In the genomic region with DNA sequence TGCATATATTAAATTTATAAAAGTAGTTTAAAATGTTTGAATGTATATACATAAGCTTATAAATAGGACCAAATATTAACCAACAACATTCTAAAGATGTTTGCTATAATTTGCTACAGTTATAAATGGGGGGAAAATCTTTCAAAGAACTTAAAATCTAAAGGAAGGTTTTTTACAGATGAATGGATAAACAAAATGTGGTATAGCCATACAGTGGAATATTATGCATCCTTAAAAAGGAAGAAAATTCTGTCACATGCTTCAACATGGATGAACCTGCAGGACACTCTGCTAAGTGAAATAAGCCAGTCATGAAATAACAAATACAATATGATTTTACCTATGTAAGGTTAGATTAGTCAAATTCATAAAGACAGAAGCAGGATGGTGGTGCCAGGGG, we compare ENCODE assay signal across 23 cellular contexts.
DNase-seq lines count a peak whose midpoint lies in the region; ATAC-seq, FAIRE-seq and TF ChIP-seq lines count a peak whose summit lies in the region.
"Had no signal": no experiment of that assay in that cellular context is flagged by ENCODE, and none has a peak within 500 bp of the region (broad histone marks: within the 10 kb centered on the region; RNA-seq: fewer than 3 reads in every experiment).

No MANE protein-coding gene starts in this region.

- H4K5ac ChIP-seq in H1 (ENCODE audit: insufficient read length, low read depth, low read length): no peak overlapping the region

- POLR2A ChIA-PET in A549 (lab: Yijun Ruan, JAX) (no interaction called here), H1 (lab: Charles Lee; ENCODE audit: partially characterized antibody) (no interaction called here)

- no peaks in the 10 kb centered on the region for H3K27me3 ChIP-seq in H1 (replicated peaks in 1 of 4; ENCODE audit: control insufficient read depth in 3 of 4, extremely low read depth in 1 of 4, insufficient read depth in 3 of 4, low read length in 3 of 4)
- H3K27me3 ChIP-seq: BE2C, BLaER1 had no signal

- no peaks in the 10 kb centered on the region for H3K36me3 ChIP-seq in H1 (ENCODE audit: control insufficient read depth in 2 of 4, insufficient read depth in 4 of 4, low read length in 3 of 4)
- H3K36me3 ChIP-seq: BE2C, BLaER1 had no signal

- H3K4me1 Mint-ChIP-seq in natural killer cell treated with Interleukin-12 subunit alpha and Interleukin-12 subunit beta and Interleukin-15 and Interleukin-18, amount 100 ng/mL, for 72 hours (ENCODE audit: low read depth in 2 of 2): no peaks in the 10 kb centered on the region
- H3K4me1 Mint-ChIP-seq: CD14-positive monocyte; CD4-positive, alpha-beta memory T cell; CD4-positive, CD25-positive, alpha-beta regulatory T cell; CD8-positive, alpha-beta memory T cell had no signal

- TF ChIP-seq EP300 in A549 (IDR thresholded peaks at IDR 0.05) (no peak), H1 (IDR thresholded peaks at IDR 0.05; ENCODE audit: borderline replicate concordance in 1 of 2, low read depth in 2 of 2, low read length in 2 of 2) (no peak)

- H3K36me3 Mint-ChIP-seq in natural killer cell treated with Interleukin-12 subunit alpha and Interleukin-12 subunit beta and Interleukin-15 and Interleukin-18, amount 100 ng/mL, for 72 hours: no peaks in the 10 kb centered on the region
- H3K36me3 Mint-ChIP-seq: CD14-positive monocyte; CD4-positive, alpha-beta memory T cell; CD4-positive, CD25-positive, alpha-beta regulatory T cell; CD8-positive, alpha-beta memory T cell had no signal

- ATAC-seq in A549: no peak
- ATAC-seq in natural killer cell treated with Interleukin-12 subunit alpha and Interleukin-12 subunit beta and Interleukin-15 and Interleukin-18, amount 100 ng/mL, for 72 hours: no peak

- H3K27ac Mint-ChIP-seq in natural killer cell treated with Interleukin-12 subunit alpha and Interleukin-12 subunit beta and Interleukin-15 and Interleukin-18, amount 100 ng/mL, for 72 hours: no peak overlapping the region
- H3K27ac Mint-ChIP-seq: CD14-positive monocyte; CD4-positive, alpha-beta memory T cell; CD4-positive, CD25-positive, alpha-beta regulatory T cell had no signal

- H3K4me1 ChIP-seq in A549 (peaks cover 5% of the 10 kb centered on the region; the same call in 1 of the 3 replicates), H1 (replicated peaks in 1 of 4; ENCODE audit: control insufficient read depth in 3 of 4, insufficient read depth in 4 of 4, low read length in 3 of 4) (no peaks in the 10 kb centered on the region)
- H3K4me1 ChIP-seq: BE2C had no signal

- H3K4ac ChIP-seq in H1 (replicated peaks; ENCODE audit: insufficient read length, low read depth, low read length): no peak overlapping the region

- no peak for TF ChIP-seq CTCF in A549 (IDR thresholded peaks at IDR 0.05)
- no peak for TF ChIP-seq CTCF in H1 (IDR thresholded peaks at IDR 0.05; ENCODE audit: control extremely low read depth in 1 of 3, insufficient read depth in 1 of 3, low read depth in 1 of 3, low read length in 3 of 3)

- no peak overlapping the region for H3K4me3 ChIP-seq in A549
- no peak overlapping the region for H3K4me3 ChIP-seq in H1 (ENCODE audit: extremely low read depth in 1 of 4, insufficient read depth in 2 of 4, low read depth in 3 of 4, low read length in 4 of 4)
- H3K4me3 ChIP-seq: BLaER1 had no signal

- TF ChIP-seq POLR2A in A549 (IDR thresholded peaks at IDR 0.05; ENCODE audit: low read length): no peak
- TF ChIP-seq POLR2A in H1 (IDR thresholded peaks at IDR 0.05; ENCODE audit: control extremely low read depth in 1 of 2, low read depth in 2 of 2, low read length in 2 of 2): no peak

- no peak overlapping the region for H3K4me3 Mint-ChIP-seq in natural killer cell treated with Interleukin-12 subunit alpha and Interleukin-12 subunit beta and Interleukin-15 and Interleukin-18, amount 100 ng/mL, for 72 hours
- H3K4me3 Mint-ChIP-seq: CD14-positive monocyte; CD4-positive, alpha-beta memory T cell; CD4-positive, CD25-positive, alpha-beta regulatory T cell; CD8-positive, alpha-beta memory T cell had no signal

- no peak for DNase-seq in A549 (ENCODE audit: low read depth in 1 of 2, low spot score in 1 of 2)
- no peak for DNase-seq in H1 (ENCODE audit: low read depth in 1 of 2, low spot score in 2 of 2)
- DNase-seq in natural killer cell treated with Interleukin-12 subunit alpha and Interleukin-12 subunit beta and Interleukin-15 and Interleukin-18, amount 100 ng/mL, for 72 hours (ENCODE audit: low spot score): no peak
- DNase-seq in 8988T: no peak
- DNase-seq: ACHN; BE2C; C1 segment of cervical spinal cord; CD4-positive, alpha-beta memory T cell; CD4-positive, CD25-positive, alpha-beta regulatory T cell; CD8-positive, alpha-beta memory T cell; COR-L47; DMS 273 treated with DMSO at 0.1 percent for 48 hours; DMS153; DMS53; DMS79; DND-41; EL; GF-D8 had no signal

- CTCF ChIA-PET in A549 (lab: Yijun Ruan, JAX): interaction anchor here (1.1 to 1.5 kb wide), 3 partner anchors 8 to 438 kb away, joined by 3 read pairs; no protein-coding TSS in a partner anchor
- CTCF ChIA-PET in H1 (lab: Charles Lee; ENCODE audit: partially characterized antibody): no interaction called here

- no peak overlapping the region for H3K14ac ChIP-seq in H1 (ENCODE audit: insufficient read length)

- H2BK15ac ChIP-seq in H1 (ENCODE audit: low read length): no peak overlapping the region

- H3K9me3 ChIP-seq in A549 (peaks cover 3% of the 10 kb centered on the region; the same call in 1 of the 3 replicates), H1 (ENCODE audit: insufficient read depth in 2 of 2, low read depth in 1 of 2, low read length in 1 of 2) (no peaks in the 10 kb centered on the region)
- H3K9me3 ChIP-seq: BE2C had no signal

- no peak overlapping the region for H4K91ac ChIP-seq in H1 (replicated peaks; ENCODE audit: insufficient read length, low read length)

- no peak overlapping the region for H2AK5ac ChIP-seq in H1 (ENCODE audit: low read depth, low read length)

- H3K23me2 ChIP-seq in H1 (ENCODE audit: low read depth, low read length): no peaks in the 10 kb centered on the region

- no peak overlapping the region for H4K8ac ChIP-seq in H1 (ENCODE audit: extremely low read depth, insufficient read depth, low read length)

- H2BK120ac ChIP-seq in H1 (replicated peaks; ENCODE audit: low read depth, low read length): no peak overlapping the region

- no peak overlapping the region for H3K18ac ChIP-seq in H1 (ENCODE audit: extremely low read depth, low read length)

- H3K9me3 Mint-ChIP-seq in natural killer cell treated with Interleukin-12 subunit alpha and Interleukin-12 subunit beta and Interleukin-15 and Interleukin-18, amount 100 ng/mL, for 72 hours: no peaks in the 10 kb centered on the region

- no peak overlapping the region for H2AFZ ChIP-seq in H1 (ENCODE audit: low read length)

- no peaks in the 10 kb centered on the region for H3K27me3 Mint-ChIP-seq in natural killer cell treated with Interleukin-12 subunit alpha and Interleukin-12 subunit beta and Interleukin-15 and Interleukin-18, amount 100 ng/mL, for 72 hours
- H3K27me3 Mint-ChIP-seq: CD8-positive, alpha-beta memory T cell had no signal

- FAIRE-seq in A549 (lab: Jason Lieb, UNC) (no peak), G401.6 (lab: Jason Lieb, UNC) (peak; percentile 74), H1 (lab: Jason Lieb, UNC) (no peak)
- FAIRE-seq: GM12891, GM19239 had no signal

- H3K79me2 ChIP-seq in H1 (ENCODE audit: control insufficient read depth in 1 of 2, insufficient read depth in 2 of 2, low read length in 2 of 2): no peaks in the 10 kb centered on the region

- H3K56ac ChIP-seq in H1 (replicated peaks; ENCODE audit: insufficient read length, low read depth, low read length): no peak overlapping the region

- no peak overlapping the region for H3K9ac ChIP-seq in H1 (replicated peaks in 1 of 4; ENCODE audit: extremely low read depth in 1 of 4, low read depth in 3 of 4, low read length in 3 of 4)
- H3K9ac ChIP-seq: BLaER1 had no signal

- no peak for TF ChIP-seq RAD21 in A549 (conservative IDR thresholded peaks at IDR 0.05 in 1 of 2, IDR thresholded peaks at IDR 0.05 in 1 of 2)
- no peak for TF ChIP-seq RAD21 in H1 (IDR thresholded peaks at IDR 0.05 in 1 of 2, conservative IDR thresholded peaks at IDR 0.05 in 1 of 2; ENCODE audit: low read depth in 2 of 2, low read length in 2 of 2)

- no peaks in the 10 kb centered on the region for H4K20me1 ChIP-seq in H1 (replicated peaks in 1 of 2; ENCODE audit: control insufficient read depth in 1 of 2, insufficient read depth in 2 of 2, low read length in 2 of 2)
- H4K20me1 ChIP-seq: BLaER1 had no signal

- H3K27ac ChIP-seq in A549 (no peak overlapping the region), H1 (ENCODE audit: low read depth, low read length) (no peak overlapping the region)
- H3K27ac ChIP-seq: BLaER1 had no signal

- no peak overlapping the region for H3K23ac ChIP-seq in H1 (ENCODE audit: insufficient read length)

- no peak overlapping the region for H3K4me2 ChIP-seq in A549
- H3K4me2 ChIP-seq in H1 (ENCODE audit: insufficient read depth in 1 of 2, low read depth in 2 of 2, low read length in 2 of 2): no peak overlapping the region
- H3K4me2 ChIP-seq: BLaER1 had no signal

- no peaks in the 10 kb centered on the region for H3K79me1 ChIP-seq in H1 (ENCODE audit: low read depth, low read length)

- H2BK5ac ChIP-seq in H1 (ENCODE audit: low read depth, low read length): no peak overlapping the region

- H2BK20ac ChIP-seq in H1 (ENCODE audit: low read length): no peak overlapping the region

- no peak overlapping the region for H2BK12ac ChIP-seq in H1 (ENCODE audit: low read depth, low read length)

TF ChIP-seq in A549, 52 proteins besides CTCF, POLR2A, EP300 and RAD21:
- TF ChIP-seq KDM1A (IDR thresholded peaks at IDR 0.05; ENCODE audit: low read depth): 0 out of 2 replicates have a peak, but pooled peaks have one; percentile 24
- no peak for TF ChIP-seq JUNB (IDR thresholded peaks at IDR 0.05)

TF ChIP-seq in H1, 55 proteins besides CTCF, POLR2A, EP300 and RAD21:
- TF ChIP-seq TEAD4 (IDR thresholded peaks at IDR 0.05; ENCODE audit: low read depth, low read length) (no peak), KDM1A (IDR thresholded peaks at IDR 0.05; ENCODE audit: borderline replicate concordance, low read length) (0 out of 2 replicates have a peak, but pooled peaks have one; percentile 28), SP1 (IDR thresholded peaks at IDR 0.05; ENCODE audit: low read depth, low read length) (no peak), CREB1 (IDR thresholded peaks at IDR 0.05) (no peak)
TF ChIP-seq in H1: peak in this region for 1.
